ENCODE assay signal across 7 cellular contexts in genomic region chr17:75753514-75754377, GRCh38. TPM values are rescaled to one million over a fixed set of nuclear protein-coding genes. Genes with fewer than 3 reads are reported as not detected.
DNase-seq lines count a peak whose midpoint lies in the region; ATAC-seq lines count a peak whose summit lies in the region.

No MANE protein-coding gene starts in this region.

- peak overlapping the region; percentile 32 for H3K4me3 ChIP-seq in iPS-18a (ENCODE audit: low read length)

- H3K9me3 ChIP-seq in iPS-18a (ENCODE audit: control insufficient read depth, low read depth, low read length): no peaks in the 10 kb centered on the region

- H3K9ac ChIP-seq in iPS-18a (ENCODE audit: low read length): no peak overlapping the region

- DNase-seq in T-helper 2 cell (peak; percentile 47 to 79 (median 62)), anterior cingulate cortex (lab: John Stamatoyannopoulos, UW) (peak in 51 of 58 donors; percentile 14 to 75 (median 56)), HT-29 (ENCODE audit: low spot score) (no peak)
- DNase-seq in stimulated activated CD4-positive, alpha-beta T cell treated with anti-CD3 and anti-CD28 coated beads, Interleukin-12 subunit alpha, Interleukin-12 subunit beta, amount 100 ng/mL, for 4 hours: peak; percentile 73

- H3K27me3 ChIP-seq in iPS-18a (ENCODE audit: control insufficient read depth, insufficient read depth, low read length): peaks cover 13% of the 10 kb centered on the region

- H3K4me1 ChIP-seq in iPS-18a (ENCODE audit: control insufficient read depth, low read depth, low read length): no peaks in the 10 kb centered on the region

- ATAC-seq in GM18867 (IDR thresholded peaks at IDR 0.05; ENCODE audit: unreplicated experiment) (peak; percentile 66), HG03571 (IDR thresholded peaks at IDR 0.05; ENCODE audit: unreplicated experiment) (peak; percentile 45)

- H3K36me3 ChIP-seq in iPS-18a (ENCODE audit: control insufficient read depth, low read depth, low read length): no peaks in the 10 kb centered on the region

- H3K27ac ChIP-seq in iPS-18a (ENCODE audit: low read length): no peak overlapping the region

RNA-seq across cellular contexts. Expression of gene GALK1, which starts 11.2 kb away (rescaled TPM):
- total RNA-seq in HT-29 (2014; rRNA removed; shearing (Covaris generic)): 40.8 and 41.8 TPM in 2 replicates

RNA-seq across cellular contexts. Expression of gene UNK, which starts 30.9 kb away (rescaled TPM):
- 23.6 and 24.9 TPM in 2 replicates for total RNA-seq in HT-29 (2014; rRNA removed; shearing (Covaris generic))

RNA-seq across cellular contexts. Expression of gene ITGB4, which starts 32.5 kb away (rescaled TPM):
- total RNA-seq in HT-29 (2014; rRNA removed; shearing (Covaris generic)): 224 and 281 TPM in 2 replicates
